25 cellular contexts compared by ENCODE assay signal in genomic region chr3:143375698-143376097, GRCh38.
DNase-seq lines count a peak whose midpoint lies in the region; ATAC-seq, FAIRE-seq and TF ChIP-seq lines count a peak whose summit lies in the region.
"Had no signal": no experiment of that assay in that cellular context is flagged by ENCODE, and none has a peak within 500 bp of the region (broad histone marks: within the 10 kb centered on the region; RNA-seq: fewer than 3 reads in every experiment).

No MANE protein-coding gene starts in this region.

- no peak overlapping the region for H2BK120ac ChIP-seq in trophoblast cell (ENCODE audit: insufficient read depth, low read length, poor library complexity)

- H3K36me3 ChIP-seq in Karpas-422 (ENCODE audit: insufficient read depth, low read length) = no peaks in the 10 kb centered on the region
- H3K36me3 ChIP-seq in K562 (ENCODE audit: control insufficient read depth, insufficient read depth, low read length) = no peaks in the 10 kb centered on the region
- no peaks in the 10 kb centered on the region for H3K36me3 ChIP-seq in trophoblast cell (ENCODE audit: control insufficient read depth in 1 of 2, insufficient read depth in 2 of 2, low read length in 2 of 2)
- H3K36me3 ChIP-seq: BE2C had no signal

- H3K9me2 ChIP-seq in Karpas-422 (replicated peaks; ENCODE audit: insufficient read depth, low read length) = no peaks in the 10 kb centered on the region

- no peak overlapping the region for H3K4ac ChIP-seq in trophoblast cell (ENCODE audit: low read depth, low read length)

- CTCF ChIA-PET in K562 (lab: Yijun Ruan, JAX; ENCODE audit: low intra/inter-chr PET ratio) = no interaction called here
- CTCF ChIA-PET in activated CD4-positive, alpha-beta memory T cell treated with anti-CD3 and anti-CD28 coated beads, Interleukin-2, amount 10 ng/mL, durations not matched to agents 7 days and 5 days (lab: Charles Lee) = no interaction called here

- no peak overlapping the region for H2BK5ac ChIP-seq in trophoblast cell (ENCODE audit: low read depth, low read length, poor library complexity)

- no peak overlapping the region for H3K23ac ChIP-seq in trophoblast cell (ENCODE audit: low read length)

- no peak overlapping the region for H2BK12ac ChIP-seq in trophoblast cell (ENCODE audit: low read length)

- H3K27me3 ChIP-seq in Karpas-422 (ENCODE audit: low read length) (no peaks in the 10 kb centered on the region), K562 (ENCODE audit: control insufficient read depth in 2 of 2, insufficient read depth in 2 of 2, low read length in 2 of 2) (no peaks in the 10 kb centered on the region), foreskin keratinocyte (no peaks in the 10 kb centered on the region), trophoblast cell (ENCODE audit: insufficient read depth, low read length) (no peaks in the 10 kb centered on the region)
- H3K27me3 ChIP-seq: BE2C; BLaER1 treated with 17β-estradiol and CSF1 and Interleukin-3, amounts not matched to agents 10 nM and 100 nM had no signal

- H3K4me3 ChIP-seq in Karpas-422 (ENCODE audit: low read length) (no peak overlapping the region), K562 (no peak overlapping the region), trophoblast cell (ENCODE audit: low read depth, low read length) (no peak overlapping the region)
- H3K4me3 ChIP-seq: A549; BLaER1 treated with 17β-estradiol and CSF1 and Interleukin-3, amounts not matched to agents 10 nM and 100 nM; GM23248 had no signal

- no peak overlapping the region for H4K91ac ChIP-seq in trophoblast cell (ENCODE audit: low read depth, low read length)

- H3K4me1 ChIP-seq in Karpas-422 (ENCODE audit: low read length) (peaks cover 21% of the 10 kb centered on the region), K562 (replicated peaks in 1 of 2; ENCODE audit: control insufficient read depth in 2 of 2, insufficient read depth in 2 of 2, low read length in 2 of 2) (no peaks in the 10 kb centered on the region), foreskin keratinocyte (no peaks in the 10 kb centered on the region), trophoblast cell (ENCODE audit: control insufficient read depth in 1 of 2, insufficient read depth in 2 of 2, low read length in 2 of 2) (no peaks in the 10 kb centered on the region)
- H3K4me1 ChIP-seq: A549; BE2C; BLaER1 treated with 17β-estradiol and CSF1 and Interleukin-3, amounts not matched to agents 10 nM and 100 nM had no signal

- H3K79me2 ChIP-seq in Karpas-422 (ENCODE audit: low read length) (no peaks in the 10 kb centered on the region), K562 (ENCODE audit: control insufficient read depth, insufficient read depth, low read length) (no peaks in the 10 kb centered on the region), trophoblast cell (ENCODE audit: control insufficient read depth, insufficient read depth, low read length, poor library complexity) (no peaks in the 10 kb centered on the region)

- H3K27ac ChIP-seq in Karpas-422 (ENCODE audit: low read length) (no peak overlapping the region), K562 (ENCODE audit: extremely low read depth, low read depth, low read length) (no peak overlapping the region), foreskin keratinocyte (no peak overlapping the region), trophoblast cell (ENCODE audit: low read depth, low read length) (no peak overlapping the region)
- H3K27ac ChIP-seq: A549; BLaER1 treated with 17β-estradiol and CSF1 and Interleukin-3, amounts not matched to agents 10 nM and 100 nM; GM23248 had no signal

- TF ChIP-seq CTCF in K562 (IDR thresholded peaks at IDR 0.05 in 2 of 3, conservative IDR thresholded peaks at IDR 0.05 in 1 of 3; ENCODE audit: insufficient read depth in 2 of 3, low read depth in 1 of 3, low read length in 3 of 3) (no peak), foreskin keratinocyte (conservative IDR thresholded peaks at IDR 0.05) (no peak)

- WGBS in K562 (ENCODE audit: insufficient coverage, low coverage, missing lambda C conversion rate) = 21% methylated on average over 1 of the region's 1 CpG
- WGBS in trophoblast cell (ENCODE audit: extremely low coverage, insufficient coverage, insufficient read length) = no CpG with 5 or more reads among the region's 1 CpG

- no peak overlapping the region for H3K14ac ChIP-seq in trophoblast cell (ENCODE audit: low read length)

- H3K27ac Mint-ChIP-seq in activated T-cell treated with anti-CD3 and anti-CD28 coated beads, Interleukin-2, amount 50 U/mL, for 24 hours = no peak overlapping the region
- no peak overlapping the region for H3K27ac Mint-ChIP-seq in activated CD4-positive, alpha-beta memory T cell treated with anti-CD3 and anti-CD28 coated beads, Interleukin-2, amount 10 ng/mL, durations not matched to agents 7 days and 5 days
- H3K27ac Mint-ChIP-seq: CD4-positive, alpha-beta memory T cell had no signal

- POLR2A ChIA-PET in K562 (lab: Yijun Ruan, JAX) = interaction anchor here (1.4 kb wide), 2 partner anchors 9 to 10 kb away, joined by 4 to 5 read pairs; no protein-coding TSS in a partner anchor
- POLR2A ChIA-PET in activated CD4-positive, alpha-beta memory T cell treated with anti-CD3 and anti-CD28 coated beads, Interleukin-2, amount 10 ng/mL, durations not matched to agents 7 days and 5 days (lab: Charles Lee) = no interaction called here

- H4K12ac ChIP-seq in trophoblast cell (ENCODE audit: low read depth, low read length) = no peak overlapping the region

- H3K36me3 Mint-ChIP-seq in activated T-cell treated with anti-CD3 and anti-CD28 coated beads, Interleukin-2, amount 50 U/mL, for 24 hours (ENCODE audit: low read depth) = no peaks in the 10 kb centered on the region
- no peaks in the 10 kb centered on the region for H3K36me3 Mint-ChIP-seq in activated CD4-positive, alpha-beta memory T cell treated with anti-CD3 and anti-CD28 coated beads, Interleukin-2, amount 10 ng/mL, durations not matched to agents 7 days and 5 days (ENCODE audit: low read depth)

- H3K4me2 ChIP-seq in Karpas-422 (ENCODE audit: low read depth, low read length, poor library complexity, severe bottlenecking) (no peak overlapping the region), K562 (ENCODE audit: insufficient read depth, low read length) (no peak overlapping the region), trophoblast cell (ENCODE audit: low read length) (no peak overlapping the region)
- H3K4me2 ChIP-seq: A549; BLaER1 treated with 17β-estradiol and CSF1 and Interleukin-3, amounts not matched to agents 10 nM and 100 nM had no signal

- no peak for FAIRE-seq in K562 (lab: Jason Lieb, UNC)
- FAIRE-seq: A549, GM12891, H1 had no signal

- peaks cover 3% of the 10 kb centered on the region for H3K9me3 Mint-ChIP-seq in activated T-cell treated with anti-CD3 and anti-CD28 coated beads, Interleukin-2, amount 50 U/mL, for 24 hours
- peaks cover 2% of the 10 kb centered on the region for H3K9me3 Mint-ChIP-seq in activated CD4-positive, alpha-beta memory T cell treated with anti-CD3 and anti-CD28 coated beads, Interleukin-2, amount 10 ng/mL, durations not matched to agents 7 days and 5 days
- H3K9me3 Mint-ChIP-seq: CD4-positive, alpha-beta memory T cell had no signal

- H3K4me1 Mint-ChIP-seq in activated T-cell treated with anti-CD3 and anti-CD28 coated beads, Interleukin-2, amount 50 U/mL, for 24 hours (ENCODE audit: low read depth) = peaks cover 12% of the 10 kb centered on the region
- H3K4me1 Mint-ChIP-seq in activated CD4-positive, alpha-beta memory T cell treated with anti-CD3 and anti-CD28 coated beads, Interleukin-2, amount 10 ng/mL, durations not matched to agents 7 days and 5 days = no peaks in the 10 kb centered on the region
- H3K4me1 Mint-ChIP-seq: CD14-positive monocyte had no signal

- no TSS peak for BruUV-seq in K562 (replicated peaks; lab: Mats Ljungman, UMichigan)

- in situ Hi-C loops in K562 (cut with MboI) = no loop called here

- no peaks in the 10 kb centered on the region for H3K9me1 ChIP-seq in K562 (ENCODE audit: control insufficient read depth, insufficient read depth, low read length)

- H3K4me3 Mint-ChIP-seq in activated T-cell treated with anti-CD3 and anti-CD28 coated beads, Interleukin-2, amount 50 U/mL, for 24 hours = no peak overlapping the region
- H3K4me3 Mint-ChIP-seq in activated CD4-positive, alpha-beta memory T cell treated with anti-CD3 and anti-CD28 coated beads, Interleukin-2, amount 10 ng/mL, durations not matched to agents 7 days and 5 days = no peak overlapping the region
- H3K4me3 Mint-ChIP-seq: CD14-positive monocyte; CD4-positive, alpha-beta memory T cell had no signal

- H3K18ac ChIP-seq in trophoblast cell (ENCODE audit: low read length) = no peak overlapping the region

- intact Hi-C loops in K562 (cut with micrococcal nuclease) = no loop called here

- H2AK5ac ChIP-seq in trophoblast cell (ENCODE audit: low read length) = no peak overlapping the region

- no peaks in the 10 kb centered on the region for H3K79me1 ChIP-seq in trophoblast cell (ENCODE audit: low read length)

- no peak for TF ChIP-seq POLR2A in K562 (conservative IDR thresholded peaks at IDR 0.05)

- H4K8ac ChIP-seq in trophoblast cell (ENCODE audit: low read depth, low read length) = no peak overlapping the region

- no peak for DNase-seq in Karpas-422
- no peak for DNase-seq in K562 (ENCODE audit: extremely low read depth in 1 of 4, low spot score in 3 of 4)
- DNase-seq in foreskin keratinocyte = peak; percentile 36 to 66
- peak; percentile 70 to 73 for DNase-seq in trophoblast cell
- no peak for DNase-seq in activated T-cell treated with anti-CD3 and anti-CD28 coated beads, Interleukin-2, amount 50 U/mL, for 24 hours
- DNase-seq in activated CD4-positive, alpha-beta memory T cell treated with anti-CD3 and anti-CD28 coated beads, Interleukin-2, amount 10 ng/mL, durations not matched to agents 7 days and 5 days = no peak
- DNase-seq: 8988T; ACHN; AML-193; BE2C; Calu3; CD4-positive, alpha-beta memory T cell; COR-L47; DMS53; DMS79 treated with DMSO at 0.1 percent for 48 hours; GF-D8; GM23248; H7 had no signal

- H2AFZ ChIP-seq in Karpas-422 (ENCODE audit: low read length) = 0 out of 2 replicates have a peak overlapping the region, but pooled peaks have one; percentile 80
- peak overlapping the region; percentile 11 for H2AFZ ChIP-seq in K562 (ENCODE audit: low read depth, low read length)
- no peak overlapping the region for H2AFZ ChIP-seq in trophoblast cell (ENCODE audit: insufficient read depth, low read length, poor library complexity)
- H2AFZ ChIP-seq: GM23248 had no signal

- no peak overlapping the region for H3K9ac ChIP-seq in Karpas-422 (ENCODE audit: low read length)
- H3K9ac ChIP-seq in K562 (ENCODE audit: insufficient read depth in 1 of 2, low read depth in 2 of 2, low read length in 2 of 2) = no peak overlapping the region
- H3K9ac ChIP-seq in trophoblast cell (ENCODE audit: low read length) = no peak overlapping the region
- H3K9ac ChIP-seq: BLaER1 treated with 17β-estradiol and CSF1 and Interleukin-3, amounts not matched to agents 10 nM and 100 nM; GM23248 had no signal

- ATAC-seq in K562 (peak; percentile 40; the same call in 1 of the 3 replicates), foreskin keratinocyte (peak; percentile 71), GM19397 (IDR thresholded peaks at IDR 0.05; ENCODE audit: unreplicated experiment) (no peak)
- ATAC-seq: A549, HCT116 had no signal

- no peak for TF ChIP-seq EP300 in K562 (IDR thresholded peaks at IDR 0.05; ENCODE audit: low read length)

- H3K9me3 ChIP-seq in Karpas-422 (ENCODE audit: low read length) (no peaks in the 10 kb centered on the region), K562 (replicated peaks; ENCODE audit: control insufficient read depth, insufficient read depth, low read depth, low read length) (no peaks in the 10 kb centered on the region), trophoblast cell (ENCODE audit: insufficient read depth, low read depth, low read length) (no peaks in the 10 kb centered on the region)
- H3K9me3 ChIP-seq: A549, BE2C had no signal

- H3K27me3 Mint-ChIP-seq in activated T-cell treated with anti-CD3 and anti-CD28 coated beads, Interleukin-2, amount 50 U/mL, for 24 hours = no peaks in the 10 kb centered on the region
- H3K27me3 Mint-ChIP-seq in activated CD4-positive, alpha-beta memory T cell treated with anti-CD3 and anti-CD28 coated beads, Interleukin-2, amount 10 ng/mL, durations not matched to agents 7 days and 5 days = no peaks in the 10 kb centered on the region
- H3K27me3 Mint-ChIP-seq: CD4-positive, alpha-beta memory T cell had no signal

- H4K20me1 ChIP-seq in Karpas-422 (ENCODE audit: insufficient read depth, low read depth, low read length) (no peaks in the 10 kb centered on the region), K562 (replicated peaks; ENCODE audit: control insufficient read depth, insufficient read depth, low read length) (no peaks in the 10 kb centered on the region)
- H4K20me1 ChIP-seq: BLaER1 treated with 17β-estradiol and CSF1 and Interleukin-3, amounts not matched to agents 10 nM and 100 nM had no signal

- no peak for TF ChIP-seq RAD21 in K562 (CRISPR knock-in tag; conservative IDR thresholded peaks at IDR 0.05 in 1 of 2, IDR thresholded peaks at IDR 0.05 in 1 of 2)

Comparison
In these comparisons a context has a peak if more than half of its experiments do, and no peak if none do; other contexts are left out.
1. DNase-seq: peak in foreskin keratinocyte (2 of 2) and trophoblast cell (2 of 2); none in Karpas-422 (single experiment), K562 (0 of 4), activated T-cell treated with anti-CD3 and anti-CD28 coated beads, Interleukin-2, amount 50 U/mL, for 24 hours (single experiment) and activated CD4-positive, alpha-beta memory T cell treated with anti-CD3 and anti-CD28 coated beads, Interleukin-2, amount 10 ng/mL, durations not matched to agents 7 days and 5 days (single experiment).